Comparison of ENCODE assay signal across 29 cellular contexts in the genomic region with DNA sequence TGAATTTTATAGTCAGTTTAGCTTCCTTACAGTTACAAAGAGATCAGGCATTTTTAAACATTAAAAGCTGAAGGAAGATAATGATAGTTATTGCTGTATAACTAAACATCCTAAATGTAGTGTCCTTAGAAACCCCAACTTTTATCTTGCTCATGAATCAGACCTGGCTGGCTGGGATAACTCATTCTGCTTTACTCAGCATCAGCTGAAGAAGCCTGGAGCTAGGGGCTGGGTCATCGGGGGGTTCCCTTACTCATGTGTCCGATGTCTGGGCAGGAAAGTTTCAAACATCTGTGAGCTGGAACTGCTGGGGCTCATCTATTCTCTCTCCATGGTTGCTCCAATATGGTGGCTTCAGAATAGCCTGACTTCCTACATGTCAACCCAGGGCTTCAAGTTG.
"Had no signal": no experiment of that assay in that cellular context is flagged by ENCODE, and none has a peak within 500 bp of the region (broad histone marks: within the 10 kb centered on the region; RNA-seq: fewer than 3 reads in every experiment).

No MANE protein-coding gene starts in this region.

- H3K4me3 Mint-ChIP-seq: stimulated activated effector memory CD8-positive, alpha-beta T cell treated with anti-CD3 and anti-CD28 coated beads, Interleukin-12 subunit alpha, Interleukin-12 subunit beta, amount 100 ng/mL, for 72 hours; stimulated activated memory B cell treated with anti-CD40 and anti-IgM and Interleukin-4, amounts not matched to agents 10 μg/mL and 1 μg/mL and 100 μg/mL, for 72 hours; stimulated activated naive B cell treated with anti-CD40 and anti-IgM and Interleukin-4, amounts not matched to agents 10 μg/mL and 1 μg/mL and 100 μg/mL, for 72 hours; stimulated activated naive CD8-positive, alpha-beta T cell treated with anti-CD3 and anti-CD28 coated beads, Interleukin-15, amount 100 ng/mL, for 72 hours; stimulated activated naive CD8-positive, alpha-beta T cell treated with anti-CD3 and anti-CD28 coated beads, Interleukin-15, Interleukin-2, amounts not matched to agents 100 ng/mL and 50 ng/mL, for 24 hours; type B pancreatic cell had no signal

- H3K4me1 ChIP-seq: stomach, suprapubic skin, testis, thyroid gland, tibial artery, tibial nerve, upper lobe of left lung, upper lobe of right lung, uterus, vagina had no signal

- H3K27me3 ChIP-seq: stomach, suprapubic skin, testis, thyroid gland, tibial artery, tibial nerve, transverse colon, upper lobe of left lung, upper lobe of right lung, uterus, vagina had no signal

- H3K27ac ChIP-seq: stomach, suprapubic skin, testis, thoracic aorta, thyroid gland, tibial artery, tibial nerve, transverse colon, upper lobe of left lung, upper lobe of right lung, uterus, vagina had no signal

- ATAC-seq: stimulated activated effector memory CD8-positive, alpha-beta T cell treated with anti-CD3 and anti-CD28 coated beads, Interleukin-12 subunit alpha, Interleukin-12 subunit beta, amount 100 ng/mL, for 72 hours; stimulated activated memory B cell treated with anti-CD40 and anti-IgM and Interleukin-4, amounts not matched to agents 10 μg/mL and 1 μg/mL and 100 μg/mL, for 72 hours; stimulated activated naive B cell treated with anti-CD40 and anti-IgM and Interleukin-4, amounts not matched to agents 10 μg/mL and 1 μg/mL and 100 μg/mL, for 72 hours; stimulated activated naive CD8-positive, alpha-beta T cell treated with anti-CD3 and anti-CD28 coated beads, Interleukin-15, amount 100 ng/mL, for 72 hours; stimulated activated naive CD8-positive, alpha-beta T cell treated with anti-CD3 and anti-CD28 coated beads, Interleukin-15, Interleukin-2, amounts not matched to agents 100 U/mL and 50 U/mL, for 24 hours; upper lobe of right lung had no signal

- FAIRE-seq: urothelium cell line had no signal

- DNase-seq: stimulated activated CD4-positive, alpha-beta T cell treated with anti-CD3 and anti-CD28 coated beads, Interleukin-2, amount 100 ng/mL, for 48 hours; stimulated activated CD4-positive, alpha-beta T cell treated with anti-CD3 and anti-CD28 coated beads, Interleukin-4, amount 100 ng/mL, for 1 hour; stimulated activated CD4-positive, alpha-beta T cell treated with anti-CD3 and anti-CD28 coated beads, Interleukin-4, amount 100 ng/mL, for 24 hours; stimulated activated CD4-positive, alpha-beta T cell treated with anti-CD3 and anti-CD28 coated beads, Interleukin-4, amount 100 ng/mL, for 4 hours; stimulated activated CD8-positive, alpha-beta memory T cell treated with anti-CD3 and anti-CD28 coated beads, Interleukin-4, amount 100 ng/mL, for 48 hours; stimulated activated naive B cell treated with anti-CD40 and anti-IgM and Interleukin-4, amounts not matched to agents 10 μg/mL and 1 μg/mL and 100 μg/mL, for 72 hours; stimulated activated naive CD4-positive, alpha-beta T cell; stimulated activated naive CD4-positive, alpha-beta T cell treated with Interleukin-2 at 50 U/mL for 16 hours; stimulated activated naive CD8-positive, alpha-beta T cell treated with anti-CD3 and anti-CD28 coated beads, Interleukin-15, amount 100 ng/mL, for 72 hours; stimulated activated naive CD8-positive, alpha-beta T cell treated with anti-CD3 and anti-CD28 coated beads, Interleukin-15, Interleukin-2, amounts not matched to agents 100 U/mL and 50 U/mL, for 24 hours; stomach; substantia nigra; testis; thyroid gland; tibial artery; transverse colon; trophoblast cell; upper lobe of left lung; upper lobe of right lung; uterus had no signal

- H3K27me3 Mint-ChIP-seq: stimulated activated memory B cell treated with anti-CD40 and anti-IgM and Interleukin-4, amounts not matched to agents 10 μg/mL and 1 μg/mL and 100 μg/mL, for 72 hours; stimulated activated naive B cell treated with anti-CD40 and anti-IgM and Interleukin-4, amounts not matched to agents 10 μg/mL and 1 μg/mL and 100 μg/mL, for 72 hours; stimulated activated naive CD8-positive, alpha-beta T cell treated with anti-CD3 and anti-CD28 coated beads, Interleukin-15, amount 100 ng/mL, for 72 hours; stimulated activated naive CD8-positive, alpha-beta T cell treated with anti-CD3 and anti-CD28 coated beads, Interleukin-15, Interleukin-2, amounts not matched to agents 100 ng/mL and 50 ng/mL, for 24 hours had no signal

- H3K36me3 ChIP-seq: stomach, suprapubic skin, thoracic aorta, thyroid gland, tibial artery, tibial nerve, transverse colon, upper lobe of left lung, upper lobe of right lung, uterus, vagina had no signal

- H3K27ac Mint-ChIP-seq: stimulated activated effector memory CD8-positive, alpha-beta T cell treated with anti-CD3 and anti-CD28 coated beads, Interleukin-12 subunit alpha, Interleukin-12 subunit beta, amount 100 ng/mL, for 72 hours; stimulated activated memory B cell treated with anti-CD40 and anti-IgM and Interleukin-4, amounts not matched to agents 10 μg/mL and 1 μg/mL and 100 μg/mL, for 72 hours; stimulated activated naive B cell treated with anti-CD40 and anti-IgM and Interleukin-4, amounts not matched to agents 10 μg/mL and 1 μg/mL and 100 μg/mL, for 72 hours; stimulated activated naive CD8-positive, alpha-beta T cell treated with anti-CD3 and anti-CD28 coated beads, Interleukin-15, amount 100 ng/mL, for 72 hours; stimulated activated naive CD8-positive, alpha-beta T cell treated with anti-CD3 and anti-CD28 coated beads, Interleukin-15, Interleukin-2, amounts not matched to agents 100 ng/mL and 50 ng/mL, for 24 hours; type B pancreatic cell had no signal

- H3K9me3 ChIP-seq: stomach, suprapubic skin, testis, thyroid gland, upper lobe of right lung, uterus, vagina had no signal

- H3K4me1 Mint-ChIP-seq: stimulated activated effector memory CD8-positive, alpha-beta T cell treated with anti-CD3 and anti-CD28 coated beads, Interleukin-12 subunit alpha, Interleukin-12 subunit beta, amount 100 ng/mL, for 72 hours; stimulated activated memory B cell treated with anti-CD40 and anti-IgM and Interleukin-4, amounts not matched to agents 10 μg/mL and 1 μg/mL and 100 μg/mL, for 72 hours; stimulated activated naive B cell treated with anti-CD40 and anti-IgM and Interleukin-4, amounts not matched to agents 10 μg/mL and 1 μg/mL and 100 μg/mL, for 72 hours; stimulated activated naive CD8-positive, alpha-beta T cell treated with anti-CD3 and anti-CD28 coated beads, Interleukin-15, amount 100 ng/mL, for 72 hours had no signal

- H3K9me3 Mint-ChIP-seq: stimulated activated effector memory CD8-positive, alpha-beta T cell treated with anti-CD3 and anti-CD28 coated beads, Interleukin-12 subunit alpha, Interleukin-12 subunit beta, amount 100 ng/mL, for 72 hours; type B pancreatic cell had no signal

- H3K36me3 Mint-ChIP-seq: stimulated activated effector memory CD8-positive, alpha-beta T cell treated with anti-CD3 and anti-CD28 coated beads, Interleukin-12 subunit alpha, Interleukin-12 subunit beta, amount 100 ng/mL, for 72 hours; stimulated activated memory B cell treated with anti-CD40 and anti-IgM and Interleukin-4, amounts not matched to agents 10 μg/mL and 1 μg/mL and 100 μg/mL, for 72 hours; stimulated activated naive B cell treated with anti-CD40 and anti-IgM and Interleukin-4, amounts not matched to agents 10 μg/mL and 1 μg/mL and 100 μg/mL, for 72 hours; type B pancreatic cell had no signal

- H3K4me3 ChIP-seq: stomach, suprapubic skin, testis, thoracic aorta, thyroid gland, tibial artery, tibial nerve, transverse colon, upper lobe of left lung, upper lobe of right lung, uterus, vagina had no signal
